Comparison of ENCODE assay signal across 14 cellular contexts in the genomic region with DNA sequence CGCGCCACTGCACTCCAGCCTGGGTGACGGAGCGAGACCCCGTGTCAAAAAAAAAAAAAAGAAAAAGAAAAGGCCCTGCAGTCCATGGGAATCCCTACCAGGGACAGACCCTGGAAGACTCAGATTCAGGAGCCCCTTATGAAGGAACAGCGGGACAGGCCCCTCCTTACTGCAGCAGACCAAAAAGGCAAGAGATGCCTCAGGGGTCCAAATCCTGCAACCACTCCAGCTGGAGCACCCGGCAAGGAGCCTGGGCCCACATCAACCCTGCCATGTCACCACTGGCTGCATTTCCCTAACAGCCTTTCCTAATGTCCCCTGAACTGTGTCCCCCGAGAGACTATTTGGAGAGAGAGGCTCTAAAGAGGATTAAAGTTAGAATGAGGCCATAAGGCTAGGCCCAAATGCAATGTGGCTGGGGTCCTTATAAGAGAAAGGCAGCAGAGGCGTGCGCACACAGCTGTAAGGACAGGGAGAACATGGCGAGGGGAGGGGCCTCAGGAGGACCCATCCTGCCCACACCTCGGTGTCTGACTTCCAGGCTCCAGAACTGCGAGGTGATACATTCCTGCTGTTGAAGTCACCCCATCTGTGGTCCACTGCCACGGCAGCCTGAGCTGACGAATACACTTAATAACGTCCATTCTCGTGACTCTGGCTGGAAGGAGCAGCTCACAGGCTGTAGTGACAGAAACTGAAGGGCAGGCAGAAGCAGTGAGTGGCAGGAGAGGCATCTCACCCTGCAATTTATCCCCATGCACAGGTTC.
DNase-seq lines count a peak whose midpoint lies in the region; ATAC-seq and TF ChIP-seq lines count a peak whose summit lies in the region.
"Had no signal": no experiment of that assay in that cellular context is flagged by ENCODE, and none has a peak within 500 bp of the region (broad histone marks: within the 10 kb centered on the region; RNA-seq: fewer than 3 reads in every experiment).

No MANE protein-coding gene starts in this region.

- no peak overlapping the region for H3K4me3 ChIP-seq in tibial artery
- H3K4me3 ChIP-seq: dorsolateral prefrontal cortex had no signal

- peaks cover 9 to 10% (median 10%) of the 10 kb centered on the region in 3 donors for H3K36me3 ChIP-seq in tibial artery

- H3K4me1 ChIP-seq in tibial artery, result peaks cover 0 to 78% (median 47%) of the 10 kb centered on the region in 4 donors

- intact Hi-C loops in tibial artery (cut with DNase I; ENCODE audit: low total_unique reads), result no loop called here

- H3K4me3 Mint-ChIP-seq in T-helper 17 cell, result no peak overlapping the region
- H3K4me3 Mint-ChIP-seq: activated CD4-positive, alpha-beta memory T cell treated with anti-CD3 and anti-CD28 coated beads for 36 hours; activated naive CD8-positive, alpha-beta T cell treated with anti-CD3 and anti-CD28 coated beads for 36 hours; mesothelial cell of epicardium had no signal

- no peaks in the 10 kb centered on the region for H3K27me3 Mint-ChIP-seq in T-helper 17 cell
- H3K27me3 Mint-ChIP-seq: activated CD4-positive, alpha-beta memory T cell treated with anti-CD3 and anti-CD28 coated beads for 36 hours; activated naive CD8-positive, alpha-beta T cell treated with anti-CD3 and anti-CD28 coated beads for 36 hours had no signal

- H3K27ac ChIP-seq in tibial artery, result peak overlapping the region; percentile 59 to 75

- H3K36me3 Mint-ChIP-seq in T-helper 17 cell (ENCODE audit: low read depth), result no peaks in the 10 kb centered on the region
- H3K36me3 Mint-ChIP-seq: mesothelial cell of epicardium had no signal

- peaks cover 17% of the 10 kb centered on the region for H3K4me1 Mint-ChIP-seq in T-helper 17 cell
- H3K4me1 Mint-ChIP-seq: mesothelial cell of epicardium had no signal

- no peak for TF ChIP-seq CTCF in tibial artery (IDR thresholded peaks at IDR 0.05)

- H3K27ac Mint-ChIP-seq in T-helper 17 cell, result peak overlapping the region; percentile 59
- H3K27ac Mint-ChIP-seq: activated CD4-positive, alpha-beta memory T cell treated with anti-CD3 and anti-CD28 coated beads for 36 hours; mesothelial cell of epicardium had no signal

- no peaks in the 10 kb centered on the region for H3K27me3 ChIP-seq in tibial artery
- H3K27me3 ChIP-seq: dorsolateral prefrontal cortex had no signal

- H3K9me3 ChIP-seq in T-helper 17 cell (ENCODE audit: control insufficient read depth, low read length, poor library complexity, severe bottlenecking) (no peaks in the 10 kb centered on the region), tibial artery (no peaks in the 10 kb centered on the region)

- no peak for ATAC-seq in T-helper 17 cell
- ATAC-seq in GM21367 (IDR thresholded peaks at IDR 0.05; ENCODE audit: unreplicated experiment), result no peak
- ATAC-seq in HG03439 (IDR thresholded peaks at IDR 0.05; ENCODE audit: unreplicated experiment), result no peak

- DNase-seq in activated effector memory CD4-positive, alpha-beta T cell treated with anti-CD3 and anti-CD28 coated beads, Interleukin-2, amount 50 U/mL, for 16 hours, result peak; percentile 38
- no peak for DNase-seq in activated effector memory CD4-positive, alpha-beta T cell treated with Interleukin-2 at 50 U/mL for 16 hours
- DNase-seq in T-helper 17 cell (no peak), hepatic stellate cell (ENCODE audit: low spot score) (peak; percentile 91), tibial artery (peak; percentile 53 to 83)
- DNase-seq in NK-92 treated with Interleukin-12 subunit alpha and Interleukin-12 subunit beta, amount 100 ng/mL, for 24 hours (lab: John Stamatoyannopoulos, UW), result no peak
- DNase-seq: activated CD4-positive, alpha-beta memory T cell treated with anti-CD3 and anti-CD28 coated beads for 36 hours; activated naive CD8-positive, alpha-beta T cell treated with anti-CD3 and anti-CD28 coated beads for 36 hours; dorsolateral prefrontal cortex; head of caudate nucleus; NCI-H1436 had no signal

Comparison
In these comparisons a context has a peak if more than half of its experiments do, and no peak if none do; other contexts are left out.
1. DNase-seq: peak in activated effector memory CD4-positive, alpha-beta T cell treated with anti-CD3 and anti-CD28 coated beads, Interleukin-2, amount 50 U/mL, for 16 hours (single experiment), hepatic stellate cell (single experiment) and tibial artery (2 of 2); none in activated effector memory CD4-positive, alpha-beta T cell treated with Interleukin-2 at 50 U/mL for 16 hours (single experiment), T-helper 17 cell (0 of 3) and NK-92 treated with Interleukin-12 subunit alpha and Interleukin-12 subunit beta, amount 100 ng/mL, for 24 hours (single experiment).